In genomic region chr2:98122524-98122923, GRCh38 we compare ENCODE assay signal across 37 cellular contexts. TPM values are rescaled to one million over a fixed set of nuclear protein-coding genes. Genes with fewer than 3 reads are reported as not detected.
"Had no signal": no experiment of that assay in that cellular context is flagged by ENCODE, and none has a peak within 500 bp of the region (broad histone marks: within the 10 kb centered on the region; RNA-seq: fewer than 3 reads in every experiment).

No MANE protein-coding gene starts in this region.

- H3K27ac ChIP-seq: adrenal gland, ascending aorta, epithelial cell of prostate, esophagus squamous epithelium, gastroesophageal sphincter had no signal

- H3K27ac Mint-ChIP-seq: activated CD4-positive, alpha-beta memory T cell treated with anti-CD3 and anti-CD28 coated beads for 36 hours; activated CD4-positive, alpha-beta T cell treated with anti-CD3 and anti-CD28 coated beads for 36 hours; activated CD8-positive, alpha-beta memory T cell treated with anti-CD3 and anti-CD28 coated beads, Interleukin-2, amount 10 ng/mL, durations not matched to agents 7 days and 5 days; activated CD8-positive, alpha-beta T cell treated with anti-CD3 and anti-CD28 coated beads, Interleukin-2, amount 10 ng/mL, durations not matched to agents 7 days and 5 days; activated naive CD4-positive, alpha-beta T cell treated with anti-CD3 and anti-CD28 coated beads for 36 hours; activated naive CD4-positive, alpha-beta T cell treated with anti-CD3 and anti-CD28 coated beads, Interleukin-2, amount 50 U/mL, for 24 hours; activated naive CD8-positive, alpha-beta T cell treated with anti-CD3 and anti-CD28 coated beads for 36 hours; activated naive CD8-positive, alpha-beta T cell treated with anti-CD3 and anti-CD28 coated beads, Interleukin-2, amount 50 U/mL, for 24 hours; activated T-helper 2 cell treated with anti-CD3 and anti-CD28 coated beads, Interferon-gamma antibody, Interleukin-2, Interleukin-4, amounts not matched to agents 10 μg/mL and 5 μg/mL and 100 μg/mL, durations not matched to agents 14 hours and 24 hours and 36 hours; effector memory CD8-positive, alpha-beta T cell had no signal

- H3K9me3 Mint-ChIP-seq: activated CD4-positive, alpha-beta memory T cell treated with anti-CD3 and anti-CD28 coated beads for 36 hours; activated CD4-positive, alpha-beta T cell treated with anti-CD3 and anti-CD28 coated beads, Interleukin-2, amount 10 ng/mL, durations not matched to agents 24 days and 14 days; activated naive CD4-positive, alpha-beta T cell treated with anti-CD3 and anti-CD28 coated beads for 36 hours; activated naive CD4-positive, alpha-beta T cell treated with anti-CD3 and anti-CD28 coated beads, Interleukin-2, amount 50 U/mL, for 24 hours; activated naive CD8-positive, alpha-beta T cell treated with anti-CD3 and anti-CD28 coated beads for 36 hours; activated naive CD8-positive, alpha-beta T cell treated with anti-CD3 and anti-CD28 coated beads, Interleukin-2, amount 50 U/mL, for 24 hours; activated T-helper 1 cell treated with anti-CD3 and anti-CD28 coated beads, Interleukin-12 subunit alpha, Interleukin-12 subunit beta, Interleukin-2, Interleukin-4 antibody, amounts not matched to agents 30 ng/mL and 10 ng/mL and 1 ng/mL, durations not matched to agents 14 hours and 24 hours and 36 hours; activated T-helper 2 cell treated with anti-CD3 and anti-CD28 coated beads, Interferon-gamma antibody, Interleukin-2, Interleukin-4, amounts not matched to agents 10 μg/mL and 5 μg/mL and 100 μg/mL, durations not matched to agents 14 hours and 24 hours and 36 hours; effector memory CD8-positive, alpha-beta T cell had no signal

- DNase-seq: activated CD4-positive, alpha-beta memory T cell treated with anti-CD3 and anti-CD28 coated beads for 36 hours; activated CD4-positive, alpha-beta T cell treated with anti-CD3 and anti-CD28 coated beads for 36 hours; activated CD4-positive, CD25-positive, alpha-beta regulatory T cell; activated CD4-positive, CD25-positive, alpha-beta regulatory T cell treated with anti-CD3 and anti-CD28 coated beads, Interleukin-2, amount 50 U/mL, for 72 hours; activated CD8-positive, alpha-beta memory T cell treated with anti-CD3 and anti-CD28 coated beads, Interleukin-2, amount 10 ng/mL, durations not matched to agents 7 days and 5 days; activated CD8-positive, alpha-beta memory T cell treated with anti-CD3 and anti-CD28 coated beads, Interleukin-2, amount 50 U/mL, for 4 hours; activated CD8-positive, alpha-beta T cell treated with anti-CD3 and anti-CD28 coated beads, Interleukin-2, amount 10 ng/mL, durations not matched to agents 7 days and 5 days; activated effector memory CD4-positive, alpha-beta T cell treated with anti-CD3 and anti-CD28 coated beads, Interleukin-2, amount 50 U/mL, for 16 hours; activated naive CD4-positive, alpha-beta T cell treated with anti-CD3 and anti-CD28 coated beads for 36 hours; activated naive CD8-positive, alpha-beta T cell treated with anti-CD3 and anti-CD28 coated beads for 36 hours; activated naive CD8-positive, alpha-beta T cell treated with anti-CD3 and anti-CD28 coated beads, Interleukin-2, amount 50 U/mL, for 24 hours; activated T-cell treated with anti-CD3 and anti-CD28 coated beads, Interleukin-2, amount 50 U/mL, for 1 hour; activated T-cell treated with anti-CD3 and anti-CD28 coated beads, Interleukin-2, amount 50 U/mL, for 48 hours; adrenal gland; caudate nucleus; cortex of kidney; dermis blood vessel endothelial cell; effector CD4-positive, alpha-beta T cell; effector memory CD8-positive, alpha-beta T cell; esophagus squamous epithelium; foreskin melanocyte; T-helper 2 cell had no signal

- H3K27me3 ChIP-seq: adrenal gland, ascending aorta, gastroesophageal sphincter had no signal

- H3K4me3 Mint-ChIP-seq: activated CD4-positive, alpha-beta memory T cell treated with anti-CD3 and anti-CD28 coated beads for 36 hours; activated CD4-positive, alpha-beta T cell treated with anti-CD3 and anti-CD28 coated beads for 36 hours; activated CD4-positive, alpha-beta T cell treated with anti-CD3 and anti-CD28 coated beads, Interleukin-2, amount 10 ng/mL, durations not matched to agents 24 days and 14 days; activated CD8-positive, alpha-beta memory T cell treated with anti-CD3 and anti-CD28 coated beads, Interleukin-2, amount 10 ng/mL, durations not matched to agents 7 days and 5 days; activated CD8-positive, alpha-beta T cell treated with anti-CD3 and anti-CD28 coated beads, Interleukin-2, amount 10 ng/mL, durations not matched to agents 7 days and 5 days; activated naive CD4-positive, alpha-beta T cell treated with anti-CD3 and anti-CD28 coated beads for 36 hours; activated naive CD4-positive, alpha-beta T cell treated with anti-CD3 and anti-CD28 coated beads, Interleukin-2, amount 50 U/mL, for 24 hours; activated naive CD8-positive, alpha-beta T cell treated with anti-CD3 and anti-CD28 coated beads for 36 hours; activated naive CD8-positive, alpha-beta T cell treated with anti-CD3 and anti-CD28 coated beads, Interleukin-2, amount 50 U/mL, for 24 hours; activated T-helper 1 cell treated with anti-CD3 and anti-CD28 coated beads, Interleukin-12 subunit alpha, Interleukin-12 subunit beta, Interleukin-2, Interleukin-4 antibody, amounts not matched to agents 30 ng/mL and 10 ng/mL and 1 ng/mL, durations not matched to agents 14 hours and 24 hours and 36 hours; brain; effector memory CD8-positive, alpha-beta T cell had no signal

- H3K4me1 ChIP-seq: adrenal gland, ascending aorta had no signal

- ATAC-seq: activated CD8-positive, alpha-beta memory T cell treated with anti-CD3 and anti-CD28 coated beads, Interleukin-2, amount 10 ng/mL, durations not matched to agents 7 days and 5 days; activated CD8-positive, alpha-beta T cell treated with anti-CD3 and anti-CD28 coated beads, Interleukin-2, amount 10 ng/mL, durations not matched to agents 7 days and 5 days; activated naive CD8-positive, alpha-beta T cell treated with anti-CD3 and anti-CD28 coated beads, Interleukin-2, amount 50 U/mL, for 24 hours; effector memory CD8-positive, alpha-beta T cell; gastroesophageal sphincter had no signal

- H3K36me3 Mint-ChIP-seq: activated CD4-positive, alpha-beta memory T cell treated with anti-CD3 and anti-CD28 coated beads for 36 hours; activated CD8-positive, alpha-beta memory T cell treated with anti-CD3 and anti-CD28 coated beads, Interleukin-2, amount 10 ng/mL, durations not matched to agents 7 days and 5 days; activated naive CD4-positive, alpha-beta T cell treated with anti-CD3 and anti-CD28 coated beads, Interleukin-2, amount 50 U/mL, for 24 hours; activated naive CD8-positive, alpha-beta T cell treated with anti-CD3 and anti-CD28 coated beads for 36 hours; brain had no signal

- H3K4me1 Mint-ChIP-seq: activated naive CD4-positive, alpha-beta T cell treated with anti-CD3 and anti-CD28 coated beads, Interleukin-2, amount 50 U/mL, for 24 hours had no signal

- H3K4me3 ChIP-seq: adrenal gland, ascending aorta, esophagus squamous epithelium, gastroesophageal sphincter had no signal

- H3K27me3 Mint-ChIP-seq: activated naive CD4-positive, alpha-beta T cell treated with anti-CD3 and anti-CD28 coated beads, Interleukin-2, amount 50 U/mL, for 24 hours; brain had no signal

- H3K36me3 ChIP-seq: adrenal gland, ascending aorta, esophagus squamous epithelium, gastroesophageal sphincter had no signal

- H3K9me3 ChIP-seq: adrenal gland, ascending aorta, esophagus squamous epithelium, gastroesophageal sphincter had no signal

RNA-seq across cellular contexts. Expression of gene VWA3B, which starts 35.6 kb away (rescaled TPM):
- total RNA-seq: activated CD4-positive, alpha-beta memory T cell treated with anti-CD3 and anti-CD28 coated beads for 36 hours; activated CD4-positive, alpha-beta T cell treated with anti-CD3 and anti-CD28 coated beads for 36 hours; activated CD4-positive, alpha-beta T cell treated with anti-CD3 and anti-CD28 coated beads, Interleukin-2, amount 10 ng/mL, durations not matched to agents 24 days and 14 days; activated CD8-positive, alpha-beta memory T cell treated with anti-CD3 and anti-CD28 coated beads for 36 hours; activated CD8-positive, alpha-beta memory T cell treated with anti-CD3 and anti-CD28 coated beads, Interleukin-2, amount 10 ng/mL, durations not matched to agents 7 days and 5 days; activated CD8-positive, alpha-beta T cell treated with anti-CD3 and anti-CD28 coated beads, Interleukin-2, amount 10 ng/mL, durations not matched to agents 7 days and 5 days; activated naive CD8-positive, alpha-beta T cell treated with anti-CD3 and anti-CD28 coated beads for 36 hours; activated T-helper 1 cell treated with anti-CD3 and anti-CD28 coated beads, Interleukin-12 subunit alpha, Interleukin-12 subunit beta, Interleukin-2, Interleukin-4 antibody, amounts not matched to agents 30 ng/mL and 10 ng/mL and 1 ng/mL, durations not matched to agents 14 hours and 24 hours and 36 hours; activated T-helper 2 cell treated with anti-CD3 and anti-CD28 coated beads, Interferon-gamma antibody, Interleukin-2, Interleukin-4, amounts not matched to agents 10 μg/mL and 5 μg/mL and 100 μg/mL, durations not matched to agents 14 hours and 24 hours and 36 hours; ascending aorta; bronchial epithelial cell; chondrocyte; dermis blood vessel endothelial cell; endothelial cell of umbilical vein; esophagus squamous epithelium; fibroblast of villous mesenchyme; gastroesophageal sphincter; T-helper 1 cell treated with Interleukin-12 subunit alpha and Interleukin-12 subunit beta and Interleukin-4 antibody, amounts not matched to agents 30 ng/mL and 1 ng/mL, for 36 hours had no signal
- polyA plus RNA-seq: endothelial cell of umbilical vein, fibroblast of lung had no signal
